ENCODE assay signal across 30 cellular contexts in the genomic region with DNA sequence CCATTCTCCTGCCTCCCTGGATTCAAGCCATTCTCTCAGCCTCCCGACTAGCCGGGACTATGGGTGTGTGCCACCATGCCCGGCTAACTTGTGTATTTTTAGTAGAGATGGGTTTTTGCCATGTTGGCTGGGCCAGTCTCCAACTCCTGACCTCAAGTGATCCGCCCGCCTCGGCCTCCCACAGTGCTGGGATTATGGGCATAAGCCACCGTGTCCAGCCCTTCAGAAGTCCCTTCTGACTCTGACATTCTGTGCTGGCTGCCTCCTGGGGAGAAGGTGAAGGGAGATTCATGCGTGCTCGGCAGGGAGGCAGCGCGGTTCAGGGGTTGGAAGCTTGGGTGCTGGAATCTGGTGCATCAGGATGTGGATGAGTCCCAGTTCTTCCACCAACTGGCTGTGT. TPM values are rescaled to one million over a fixed set of nuclear protein-coding genes. Genes with fewer than 3 reads are reported as not detected.
DNase-seq lines count a peak whose midpoint lies in the region; ATAC-seq and TF ChIP-seq lines count a peak whose summit lies in the region.
"Had no signal": no experiment of that assay in that cellular context is flagged by ENCODE, and none has a peak within 500 bp of the region (broad histone marks: within the 10 kb centered on the region; RNA-seq: fewer than 3 reads in every experiment).

No MANE protein-coding gene starts in this region.

- peaks cover 45% of the 10 kb centered on the region for H3K4me1 Mint-ChIP-seq in HFFc6 (ENCODE audit: low read depth)
- H3K4me1 Mint-ChIP-seq in natural killer cell treated with Interleukin-12 subunit alpha and Interleukin-12 subunit beta and Interleukin-15 and Interleukin-18, amount 100 ng/mL, for 72 hours (ENCODE audit: low read depth in 2 of 2): peaks cover 0 to 3% of the 10 kb centered on the region in 2 donors

- no peak overlapping the region for H4K8ac ChIP-seq in neuronal stem cell (ENCODE audit: low read depth, low read length)

- no CpG with 5 or more reads among the region's 11 CpGs for WGBS in neuronal stem cell (ENCODE audit: extremely low coverage in 2 of 2, insufficient read length in 2 of 2, insufficient replicate concordance in 1 of 2), 2 donors

- peak overlapping the region; percentile 42; the same call in 1 of the 2 replicates for H3K4me3 Mint-ChIP-seq in HFFc6
- H3K4me3 Mint-ChIP-seq in natural killer cell treated with Interleukin-12 subunit alpha and Interleukin-12 subunit beta and Interleukin-15 and Interleukin-18, amount 100 ng/mL, for 72 hours: no peak overlapping the region
- H3K4me3 Mint-ChIP-seq: activated T-cell treated with anti-CD3 and anti-CD28 coated beads, Interleukin-2, amount 50 U/mL, for 4 hours; IgD-negative memory B cell; neural crest cell; stimulated activated naive CD8-positive, alpha-beta T cell treated with anti-CD3 and anti-CD28 coated beads, Interleukin-15, Interleukin-2, amounts not matched to agents 100 ng/mL and 50 ng/mL, for 24 hours had no signal

- H3K4me3 ChIP-seq in neuronal stem cell (ENCODE audit: low read length in 2 of 2): no peak overlapping the region
- no peak overlapping the region for H3K4me3 ChIP-seq in BE2C (ENCODE audit: low read depth, low read length)
- H3K4me3 ChIP-seq in uterus: no peak overlapping the region
- H3K4me3 ChIP-seq: mucosa of descending colon, Peyer's patch, prostate gland, transverse colon had no signal

- H3K9me3 Mint-ChIP-seq in HFFc6: no peaks in the 10 kb centered on the region; the same call in 1 of the 2 replicates
- H3K9me3 Mint-ChIP-seq in natural killer cell treated with Interleukin-12 subunit alpha and Interleukin-12 subunit beta and Interleukin-15 and Interleukin-18, amount 100 ng/mL, for 72 hours: no peaks in the 10 kb centered on the region
- H3K9me3 Mint-ChIP-seq: activated T-cell treated with anti-CD3 and anti-CD28 coated beads, Interleukin-2, amount 50 U/mL, for 4 hours; neural crest cell; stimulated activated naive CD8-positive, alpha-beta T cell treated with anti-CD3 and anti-CD28 coated beads, Interleukin-15, Interleukin-2, amounts not matched to agents 100 ng/mL and 50 ng/mL, for 24 hours had no signal

- peaks cover 21% of the 10 kb centered on the region for H3K36me3 Mint-ChIP-seq in HFFc6 (ENCODE audit: low read depth)
- no peaks in the 10 kb centered on the region for H3K36me3 Mint-ChIP-seq in natural killer cell treated with Interleukin-12 subunit alpha and Interleukin-12 subunit beta and Interleukin-15 and Interleukin-18, amount 100 ng/mL, for 72 hours
- H3K36me3 Mint-ChIP-seq: CD14-positive monocyte, IgD-negative memory B cell had no signal

- TF ChIP-seq POLR2A in uterus (IDR thresholded peaks at IDR 0.05): no peak

- H3K4me2 ChIP-seq in neuronal stem cell (ENCODE audit: insufficient read depth, low read length, poor library complexity, severe bottlenecking): no peak overlapping the region

- no peak overlapping the region for H2BK12ac ChIP-seq in neuronal stem cell (ENCODE audit: low read length)

- peak overlapping the region; percentile 12 for H3K14ac ChIP-seq in neuronal stem cell (ENCODE audit: low read length)

- no peak overlapping the region for H2AFZ ChIP-seq in neuronal stem cell (ENCODE audit: low read length)

- TF ChIP-seq CTCF in HFFc6 (IDR thresholded peaks at IDR 0.05): no peak
- TF ChIP-seq CTCF in BE2C (IDR thresholded peaks at IDR 0.05; ENCODE audit: low read depth, low read length): no peak
- no peak for TF ChIP-seq CTCF in uterus (IDR thresholded peaks at IDR 0.05)

- H3K79me1 ChIP-seq in neuronal stem cell (ENCODE audit: low read depth, low read length): no peaks in the 10 kb centered on the region

- H3K4me1 ChIP-seq in neuronal stem cell (ENCODE audit: control insufficient read depth in 2 of 2, insufficient read depth in 1 of 2, low read depth in 1 of 2, low read length in 2 of 2) (peaks cover 3 to 6% of the 10 kb centered on the region in 2 donors), BE2C (peaks cover 10% of the 10 kb centered on the region), uterus (peaks cover 0 to 10% of the 10 kb centered on the region in 2 donors)
- H3K4me1 ChIP-seq: prostate gland had no signal

- H3K27me3 Mint-ChIP-seq in HFFc6 (ENCODE audit: insufficient read depth): peaks cover 4% of the 10 kb centered on the region; the same call in 1 of the 2 replicates
- H3K27me3 Mint-ChIP-seq in natural killer cell treated with Interleukin-12 subunit alpha and Interleukin-12 subunit beta and Interleukin-15 and Interleukin-18, amount 100 ng/mL, for 72 hours: peaks cover 7 to 17% of the 10 kb centered on the region in 2 donors

- no peak overlapping the region for H2BK5ac ChIP-seq in neuronal stem cell (ENCODE audit: low read length)

- H3K36me3 ChIP-seq in neuronal stem cell (replicated peaks in 1 of 2; ENCODE audit: control insufficient read depth in 2 of 2, insufficient read depth in 2 of 2, low read length in 2 of 2) (no peaks in the 10 kb centered on the region), BE2C (no peaks in the 10 kb centered on the region), uterus (no peaks in the 10 kb centered on the region)
- H3K36me3 ChIP-seq: Peyer's patch, prostate gland, transverse colon had no signal

- no peak overlapping the region for H3K9ac ChIP-seq in neuronal stem cell (ENCODE audit: low read depth, low read length, poor library complexity)

- H3K27ac ChIP-seq in neuronal stem cell (replicated peaks; ENCODE audit: low read length) (no peak overlapping the region), uterus (no peak overlapping the region)
- H3K27ac ChIP-seq: epithelial cell of prostate, Peyer's patch, prostate gland, transverse colon had no signal

- peaks cover 3 to 61% (median 37%) of the 10 kb centered on the region in 3 experiments for H3K27me3 ChIP-seq in neuronal stem cell (ENCODE audit: control insufficient read depth in 3 of 3, insufficient read depth in 3 of 3, low read depth in 1 of 3, low read length in 3 of 3)
- no peaks in the 10 kb centered on the region for H3K27me3 ChIP-seq in BE2C
- no peaks in the 10 kb centered on the region for H3K27me3 ChIP-seq in uterus
- H3K27me3 ChIP-seq: Peyer's patch had no signal

- H3K27ac Mint-ChIP-seq in HFFc6: peak overlapping the region; percentile 84
- H3K27ac Mint-ChIP-seq in natural killer cell treated with Interleukin-12 subunit alpha and Interleukin-12 subunit beta and Interleukin-15 and Interleukin-18, amount 100 ng/mL, for 72 hours: no peak overlapping the region
- H3K27ac Mint-ChIP-seq: stimulated activated naive CD8-positive, alpha-beta T cell treated with anti-CD3 and anti-CD28 coated beads, Interleukin-15, Interleukin-2, amounts not matched to agents 100 ng/mL and 50 ng/mL, for 24 hours had no signal

- H2BK15ac ChIP-seq in neuronal stem cell (ENCODE audit: low read length): no peak overlapping the region

- H2BK120ac ChIP-seq in neuronal stem cell (ENCODE audit: low read depth, low read length): no peak overlapping the region

- peak overlapping the region; percentile 65 for H3K18ac ChIP-seq in neuronal stem cell (ENCODE audit: low read length)

- intact Hi-C loops in uterus (cut with DNase I; ENCODE audit: low total_unique reads): no loop called here

- DNase-seq in A172 (ENCODE audit: low spot score) (peak; percentile 64), HFFc6 (no peak), astrocyte of the hippocampus (ENCODE audit: low read depth, low spot score) (peak; percentile 26), neuronal stem cell (ENCODE audit: low spot score) (no peak), BE2C (no peak), uterus (no peak)
- no peak for DNase-seq in activated CD4-positive, alpha-beta T cell treated with anti-CD3 and anti-CD28 coated beads for 1 hour
- DNase-seq in natural killer cell treated with Interleukin-12 subunit alpha and Interleukin-12 subunit beta and Interleukin-15 and Interleukin-18, amount 100 ng/mL, for 72 hours (ENCODE audit: low spot score): no peak
- DNase-seq: ACHN; activated CD4-positive, CD25-positive, alpha-beta regulatory T cell; activated naive CD4-positive, alpha-beta T cell; activated T-cell treated with anti-CD3 and anti-CD28 coated beads, Interleukin-2, amount 50 U/mL, for 4 hours; central memory CD4-positive, alpha-beta T cell; islet precursor cell; mucosa of descending colon; NCI-H1694; NCI-H2171 treated with DMSO at 0.1 percent for 48 hours; NCI-H524 treated with DMSO at 0.1 percent for 48 hours; Peyer's patch; small intestine; stimulated activated CD4-positive, alpha-beta T cell treated with anti-CD3 and anti-CD28 coated beads, Interleukin-4, amount 100 ng/mL, for 1 hour; T-helper 9 cell; transverse colon had no signal

- no peaks in the 10 kb centered on the region for H3K9me3 ChIP-seq in neuronal stem cell (replicated peaks in 1 of 2; ENCODE audit: control insufficient read depth in 2 of 2, insufficient read depth in 1 of 2, low read depth in 1 of 2, low read length in 2 of 2)
- no peaks in the 10 kb centered on the region; the same call in 1 of the 2 replicates for H3K9me3 ChIP-seq in BE2C
- no peaks in the 10 kb centered on the region for H3K9me3 ChIP-seq in uterus
- H3K9me3 ChIP-seq: mucosa of descending colon, Peyer's patch, prostate gland, transverse colon had no signal

- H3K23ac ChIP-seq in neuronal stem cell (ENCODE audit: low read depth, low read length, poor library complexity): no peak overlapping the region

- H2AK5ac ChIP-seq in neuronal stem cell (ENCODE audit: low read depth, low read length): no peak overlapping the region

- H4K91ac ChIP-seq in neuronal stem cell (ENCODE audit: low read depth, low read length, poor library complexity): no peak overlapping the region

- ATAC-seq in natural killer cell treated with Interleukin-12 subunit alpha and Interleukin-12 subunit beta and Interleukin-15 and Interleukin-18, amount 100 ng/mL, for 72 hours: no peak
- ATAC-seq: activated T-cell treated with anti-CD3 and anti-CD28 coated beads, Interleukin-2, amount 50 U/mL, for 4 hours; mucosa of descending colon had no signal

- no peak overlapping the region for H3K4ac ChIP-seq in neuronal stem cell (ENCODE audit: low read length)

RNA-seq across cellular contexts. Expression of a gene that starts 28.8 kb away (rescaled TPM):
- not detected in 2 replicates for total RNA-seq in A172 (2014; rRNA removed; shearing (Covaris generic))
- 100 to 1,000 TPM in 4 of 6 experiments, 10 to 100 TPM in 2; 34.0 to 113 (median 102) TPM for total RNA-seq in HFFc6 (2021; fragmentation: NEBNext Ultra II Directional; extraction: Animal tissue kit (Norgen Biotek cat#: 25700))
- polyA plus RNA-seq in neuronal stem cell (2013, experiment 1 of 2): 26.3 TPM
- polyA plus RNA-seq in neuronal stem cell (2013, experiment 2 of 2): 25.0 TPM
- not detected for total RNA-seq in natural killer cell treated with Interleukin-12 subunit alpha and Interleukin-12 subunit beta and Interleukin-15 and Interleukin-18, amount 100 ng/mL, for 72 hours
- not detected for polyA plus RNA-seq in BE2C (2012; ENCODE audit: insufficient read depth, insufficient read length, low read depth)
- total RNA-seq in uterus: 1 to 10 TPM in 2 of 4 donors, not detected in 2; 3.5 to 5.5 TPM
- total RNA-seq: frontal cortex had no signal
- polyA plus RNA-seq: CD14-positive monocyte, IgD-negative memory B cell had no signal

RNA-seq across cellular contexts. Expression of a gene that starts 52.3 kb away (rescaled TPM):
- 13.9 and 14.4 TPM in 2 replicates for total RNA-seq in A172 (2014; rRNA removed; shearing (Covaris generic))
- total RNA-seq in HFFc6 (2021; fragmentation: NEBNext Ultra II Directional; extraction: Animal tissue kit (Norgen Biotek cat#: 25700)): 10 to 100 TPM; 28.9 to 33.1 (median 30.6) TPM
- 10.1 TPM for polyA plus RNA-seq in neuronal stem cell (2013, experiment 1 of 2)
- 10.5 TPM for polyA plus RNA-seq in neuronal stem cell (2013, experiment 2 of 2)
- total RNA-seq in natural killer cell treated with Interleukin-12 subunit alpha and Interleukin-12 subunit beta and Interleukin-15 and Interleukin-18, amount 100 ng/mL, for 72 hours: 10 to 100 TPM; 31.0 to 42.5 TPM
- polyA plus RNA-seq in BE2C (2012; ENCODE audit: insufficient read depth, insufficient read length, low read depth): 87.7 TPM
- total RNA-seq in uterus: 10 to 100 TPM in 2 of 4 donors, 1 to 10 TPM in 2; 1.3 to 20.3 (median 8.5) TPM

RNA-seq across cellular contexts. Expression of a gene that starts 58.6 kb away (rescaled TPM):
- 3.3 and 4.3 TPM in 2 replicates for total RNA-seq in A172 (2014; rRNA removed; shearing (Covaris generic))
- 10 to 100 TPM; 11.3 to 29.6 (median 26.0) TPM for total RNA-seq in HFFc6 (2021; fragmentation: NEBNext Ultra II Directional; extraction: Animal tissue kit (Norgen Biotek cat#: 25700))
- polyA plus RNA-seq in neuronal stem cell (2013, experiment 1 of 2): 4.1 TPM
- polyA plus RNA-seq in neuronal stem cell (2013, experiment 2 of 2): 4.1 TPM
- total RNA-seq in natural killer cell treated with Interleukin-12 subunit alpha and Interleukin-12 subunit beta and Interleukin-15 and Interleukin-18, amount 100 ng/mL, for 72 hours: not detected
- 1.4 TPM for polyA plus RNA-seq in BE2C (2012; ENCODE audit: insufficient read depth, insufficient read length, low read depth)
- 1 to 10 TPM in 3 of 4 donors, not detected in 1; 1.3 to 7.5 (median 4.2) TPM for total RNA-seq in uterus
- total RNA-seq: activated T-cell treated with anti-CD3 and anti-CD28 coated beads, Interleukin-2, amount 50 U/mL, for 4 hours had no signal
- polyA plus RNA-seq: IgD-negative memory B cell had no signal

Comparison
In these comparisons a context has a peak if more than half of its experiments do, and no peak if none do; other contexts are left out.
1. DNase-seq: peak in A172 (single experiment) and astrocyte of the hippocampus (single experiment); none in HFFc6 (single experiment), neuronal stem cell (single experiment), activated CD4-positive, alpha-beta T cell treated with anti-CD3 and anti-CD28 coated beads for 1 hour (single experiment), natural killer cell treated with Interleukin-12 subunit alpha and Interleukin-12 subunit beta and Interleukin-15 and Interleukin-18, amount 100 ng/mL, for 72 hours (single experiment), BE2C (single experiment) and uterus (0 of 2).
2. RNA of a gene that starts 28.8 kb away (total RNA-seq): 34.0 to 113 TPM in HFFc6; 3.5 to 5.5 TPM in uterus, not detected in A172 and not detected in natural killer cell treated with Interleukin-12 subunit alpha and Interleukin-12 subunit beta and Interleukin-15 and Interleukin-18, amount 100 ng/mL, for 72 hours; every median in the first group is over 4 times any median in the second.